In the genomic region with DNA sequence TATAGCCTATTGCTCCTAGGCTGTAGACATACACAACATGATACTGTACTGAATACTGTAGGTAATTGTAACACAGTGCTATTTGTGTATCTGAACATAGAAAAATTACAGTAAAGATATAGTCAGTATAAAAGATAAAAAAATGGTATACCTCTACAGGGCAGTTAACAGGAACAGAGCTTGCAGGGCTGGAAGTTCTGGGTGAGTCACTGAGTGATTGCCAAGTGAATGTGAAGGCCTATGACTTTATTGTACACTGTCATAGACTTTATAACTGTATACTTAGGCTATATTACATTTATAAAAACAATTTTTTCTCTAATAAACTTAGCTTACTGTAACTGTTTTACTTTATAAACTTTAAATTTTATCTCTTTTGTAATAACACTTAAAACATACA, we compare ENCODE assay signal across 21 cellular contexts.
DNase-seq lines count a peak whose midpoint lies in the region; ATAC-seq, FAIRE-seq and TF ChIP-seq lines count a peak whose summit lies in the region.
"Had no signal": no experiment of that assay in that cellular context is flagged by ENCODE, and none has a peak within 500 bp of the region (broad histone marks: within the 10 kb centered on the region; RNA-seq: fewer than 3 reads in every experiment).

No MANE protein-coding gene starts in this region.

- peak; percentile 37 for FAIRE-seq in frontal cortex (lab: Jason Lieb, UNC)
- FAIRE-seq: GM12892, RCC 7860 had no signal

- CTCF ChIA-PET in WTC11 (lab: Charles Lee), result no interaction called here
- CTCF ChIA-PET in activated CD4-positive, alpha-beta memory T cell treated with anti-CD3 and anti-CD28 coated beads, Interleukin-2, amount 10 ng/mL, durations not matched to agents 7 days and 5 days (lab: Charles Lee), result no interaction called here

- no peaks in the 10 kb centered on the region for H3K27me3 Mint-ChIP-seq in activated CD4-positive, alpha-beta T cell treated with anti-CD3 and anti-CD28 coated beads, Interleukin-2, amount 10 ng/mL, durations not matched to agents 24 days and 14 days
- no peaks in the 10 kb centered on the region for H3K27me3 Mint-ChIP-seq in WTC11 (ENCODE audit: low read depth)
- no peaks in the 10 kb centered on the region for H3K27me3 Mint-ChIP-seq in activated CD4-positive, alpha-beta memory T cell treated with anti-CD3 and anti-CD28 coated beads, Interleukin-2, amount 10 ng/mL, durations not matched to agents 7 days and 5 days
- H3K27me3 Mint-ChIP-seq: CD4-positive, alpha-beta T cell had no signal

- H3K4me3 Mint-ChIP-seq in activated CD4-positive, alpha-beta T cell treated with anti-CD3 and anti-CD28 coated beads, Interleukin-2, amount 10 ng/mL, durations not matched to agents 24 days and 14 days, result no peak overlapping the region
- no peak overlapping the region for H3K4me3 Mint-ChIP-seq in WTC11
- H3K4me3 Mint-ChIP-seq in activated CD4-positive, alpha-beta memory T cell treated with anti-CD3 and anti-CD28 coated beads, Interleukin-2, amount 10 ng/mL, durations not matched to agents 7 days and 5 days, result no peak overlapping the region
- H3K4me3 Mint-ChIP-seq: CD4-positive, alpha-beta T cell had no signal

- no peaks in the 10 kb centered on the region for H3K9me3 Mint-ChIP-seq in activated CD4-positive, alpha-beta T cell treated with anti-CD3 and anti-CD28 coated beads, Interleukin-2, amount 10 ng/mL, durations not matched to agents 24 days and 14 days
- no peaks in the 10 kb centered on the region for H3K9me3 Mint-ChIP-seq in WTC11
- no peaks in the 10 kb centered on the region for H3K9me3 Mint-ChIP-seq in activated CD4-positive, alpha-beta memory T cell treated with anti-CD3 and anti-CD28 coated beads, Interleukin-2, amount 10 ng/mL, durations not matched to agents 7 days and 5 days

- peak; percentile 1 for DNase-seq in EL
- peak; percentile 48 for DNase-seq in M059J (ENCODE audit: low read depth)
- peak; percentile 10 for DNase-seq in amniotic epithelial cell (ENCODE audit: low read depth)
- DNase-seq in frontal cortex (ENCODE audit: low spot score in 2 of 2), result no peak
- no peak for DNase-seq in activated CD4-positive, alpha-beta T cell treated with anti-CD3 and anti-CD28 coated beads, Interleukin-2, amount 10 ng/mL, durations not matched to agents 24 days and 14 days
- DNase-seq in left cardiac atrium, result no peak
- no peak for DNase-seq in WTC11 (ENCODE audit: low spot score)
- DNase-seq in activated CD4-positive, alpha-beta memory T cell treated with anti-CD3 and anti-CD28 coated beads, Interleukin-2, amount 10 ng/mL, durations not matched to agents 7 days and 5 days, result no peak
- DNase-seq: Caco-2; CD4-positive, alpha-beta T cell; GOT3; MM.1S; NCI-H1092 treated with DMSO at 0.1 percent for 48 hours; NCI-H2081 treated with DMSO at 0.1 percent for 48 hours; NCI-H748 treated with DMSO at 0.1 percent for 48 hours; NK-92 treated with Interleukin-12 subunit alpha and Interleukin-12 subunit beta, amount 100 ng/mL, for 24 hours; SHP77; SK-N-SH had no signal

- no peak overlapping the region for H3K27ac Mint-ChIP-seq in activated CD4-positive, alpha-beta T cell treated with anti-CD3 and anti-CD28 coated beads, Interleukin-2, amount 10 ng/mL, durations not matched to agents 24 days and 14 days
- no peak overlapping the region for H3K27ac Mint-ChIP-seq in WTC11
- H3K27ac Mint-ChIP-seq in activated CD4-positive, alpha-beta memory T cell treated with anti-CD3 and anti-CD28 coated beads, Interleukin-2, amount 10 ng/mL, durations not matched to agents 7 days and 5 days, result no peak overlapping the region
- H3K27ac Mint-ChIP-seq: CD4-positive, alpha-beta T cell had no signal

- ATAC-seq in left cardiac atrium, result no peak
- no peak for ATAC-seq in WTC11
- ATAC-seq: HCT116 had no signal

- POLR2A ChIA-PET in WTC11 (lab: Charles Lee), result no interaction called here
- POLR2A ChIA-PET in activated CD4-positive, alpha-beta memory T cell treated with anti-CD3 and anti-CD28 coated beads, Interleukin-2, amount 10 ng/mL, durations not matched to agents 7 days and 5 days (lab: Charles Lee), result no interaction called here

- intact Hi-C loops in activated CD4-positive, alpha-beta T cell treated with anti-CD3 and anti-CD28 coated beads, Interleukin-2, amount 10 ng/mL, durations not matched to agents 24 days and 14 days (cut with micrococcal nuclease), result no loop called here
- intact Hi-C loops in left cardiac atrium (cut with DNase I), result no loop called here

- H3K36me3 Mint-ChIP-seq in activated CD4-positive, alpha-beta T cell treated with anti-CD3 and anti-CD28 coated beads, Interleukin-2, amount 10 ng/mL, durations not matched to agents 24 days and 14 days (ENCODE audit: low read depth), result no peaks in the 10 kb centered on the region
- no peaks in the 10 kb centered on the region for H3K36me3 Mint-ChIP-seq in WTC11
- no peaks in the 10 kb centered on the region for H3K36me3 Mint-ChIP-seq in activated CD4-positive, alpha-beta memory T cell treated with anti-CD3 and anti-CD28 coated beads, Interleukin-2, amount 10 ng/mL, durations not matched to agents 7 days and 5 days (ENCODE audit: low read depth)

- no peak for TF ChIP-seq CTCF in WTC11 (IDR thresholded peaks at IDR 0.05)

- no peaks in the 10 kb centered on the region for H3K4me1 Mint-ChIP-seq in activated CD4-positive, alpha-beta T cell treated with anti-CD3 and anti-CD28 coated beads, Interleukin-2, amount 10 ng/mL, durations not matched to agents 24 days and 14 days
- H3K4me1 Mint-ChIP-seq in WTC11, result peaks cover 5% of the 10 kb centered on the region
- H3K4me1 Mint-ChIP-seq in activated CD4-positive, alpha-beta memory T cell treated with anti-CD3 and anti-CD28 coated beads, Interleukin-2, amount 10 ng/mL, durations not matched to agents 7 days and 5 days, result no peaks in the 10 kb centered on the region

TF ChIP-seq in WTC11, 78 proteins besides CTCF, POLR2A, EP300 and RAD21:
- no peak for TF ChIP-seq ZBTB21 (CRISPR knock-in tag; IDR thresholded peaks at IDR 0.05; ENCODE audit: borderline replicate concordance)
- no peak for TF ChIP-seq ZMAT4 (CRISPR knock-in tag; IDR thresholded peaks at IDR 0.05)
- no peak for TF ChIP-seq MAX (CRISPR knock-in tag; IDR thresholded peaks at IDR 0.05)
- TF ChIP-seq MXD4 (CRISPR knock-in tag; IDR thresholded peaks at IDR 0.05; ENCODE audit: borderline replicate concordance), result no peak
- no peak for TF ChIP-seq ZNF416 (CRISPR knock-in tag; IDR thresholded peaks at IDR 0.05)
- TF ChIP-seq ATF2 (CRISPR knock-in tag; IDR thresholded peaks at IDR 0.05; ENCODE audit: borderline replicate concordance, low read depth), result no peak
- TF ChIP-seq ZNF671 (CRISPR knock-in tag; IDR thresholded peaks at IDR 0.05), result no peak
- TF ChIP-seq, protein P1, sequence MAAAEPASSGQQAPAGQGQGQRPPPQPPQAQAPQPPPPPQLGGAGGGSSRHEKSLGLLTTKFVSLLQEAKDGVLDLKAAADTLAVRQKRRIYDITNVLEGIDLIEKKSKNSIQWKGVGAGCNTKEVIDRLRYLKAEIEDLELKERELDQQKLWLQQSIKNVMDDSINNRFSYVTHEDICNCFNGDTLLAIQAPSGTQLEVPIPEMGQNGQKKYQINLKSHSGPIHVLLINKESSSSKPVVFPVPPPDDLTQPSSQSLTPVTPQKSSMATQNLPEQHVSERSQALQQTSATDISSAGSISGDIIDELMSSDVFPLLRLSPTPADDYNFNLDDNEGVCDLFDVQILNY (CRISPR knock-in tag; IDR thresholded peaks at IDR 0.05), result no peak
- no peak for TF ChIP-seq MLX (CRISPR knock-in tag; IDR thresholded peaks at IDR 0.05)
- no peak for TF ChIP-seq TCF7 (CRISPR knock-in tag; IDR thresholded peaks at IDR 0.05; ENCODE audit: low read depth)
- no peak for TF ChIP-seq ZNF121 (CRISPR knock-in tag; IDR thresholded peaks at IDR 0.05)
- TF ChIP-seq, protein P2, sequence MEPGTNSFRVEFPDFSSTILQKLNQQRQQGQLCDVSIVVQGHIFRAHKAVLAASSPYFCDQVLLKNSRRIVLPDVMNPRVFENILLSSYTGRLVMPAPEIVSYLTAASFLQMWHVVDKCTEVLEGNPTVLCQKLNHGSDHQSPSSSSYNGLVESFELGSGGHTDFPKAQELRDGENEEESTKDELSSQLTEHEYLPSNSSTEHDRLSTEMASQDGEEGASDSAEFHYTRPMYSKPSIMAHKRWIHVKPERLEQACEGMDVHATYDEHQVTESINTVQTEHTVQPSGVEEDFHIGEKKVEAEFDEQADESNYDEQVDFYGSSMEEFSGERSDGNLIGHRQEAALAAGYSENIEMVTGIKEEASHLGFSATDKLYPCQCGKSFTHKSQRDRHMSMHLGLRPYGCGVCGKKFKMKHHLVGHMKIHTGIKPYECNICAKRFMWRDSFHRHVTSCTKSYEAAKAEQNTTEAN (CRISPR knock-in tag; IDR thresholded peaks at IDR 0.05), result no peak
- TF ChIP-seq GABPB1 (CRISPR knock-in tag; IDR thresholded peaks at IDR 0.05), result no peak

Comparison
In these comparisons a context has a peak if more than half of its experiments do, and no peak if none do; other contexts are left out.
1. DNase-seq: peak in EL (single experiment), M059J (single experiment) and amniotic epithelial cell (single experiment); none in frontal cortex (0 of 2), activated CD4-positive, alpha-beta T cell treated with anti-CD3 and anti-CD28 coated beads, Interleukin-2, amount 10 ng/mL, durations not matched to agents 24 days and 14 days (single experiment), left cardiac atrium (single experiment), WTC11 (single experiment) and activated CD4-positive, alpha-beta memory T cell treated with anti-CD3 and anti-CD28 coated beads, Interleukin-2, amount 10 ng/mL, durations not matched to agents 7 days and 5 days (single experiment).